Comparison of ENCODE assay signal across 2 cellular contexts in genomic region chr17:38815576-38816193, GRCh38.
TF ChIP-seq lines count a peak whose summit lies in the region.

No MANE protein-coding gene starts in this region.

TF ChIP-seq in GM23338, 12 proteins besides CTCF, POLR2A, EP300 and RAD21 (continued from another document):
- TF ChIP-seq, protein P1, sequence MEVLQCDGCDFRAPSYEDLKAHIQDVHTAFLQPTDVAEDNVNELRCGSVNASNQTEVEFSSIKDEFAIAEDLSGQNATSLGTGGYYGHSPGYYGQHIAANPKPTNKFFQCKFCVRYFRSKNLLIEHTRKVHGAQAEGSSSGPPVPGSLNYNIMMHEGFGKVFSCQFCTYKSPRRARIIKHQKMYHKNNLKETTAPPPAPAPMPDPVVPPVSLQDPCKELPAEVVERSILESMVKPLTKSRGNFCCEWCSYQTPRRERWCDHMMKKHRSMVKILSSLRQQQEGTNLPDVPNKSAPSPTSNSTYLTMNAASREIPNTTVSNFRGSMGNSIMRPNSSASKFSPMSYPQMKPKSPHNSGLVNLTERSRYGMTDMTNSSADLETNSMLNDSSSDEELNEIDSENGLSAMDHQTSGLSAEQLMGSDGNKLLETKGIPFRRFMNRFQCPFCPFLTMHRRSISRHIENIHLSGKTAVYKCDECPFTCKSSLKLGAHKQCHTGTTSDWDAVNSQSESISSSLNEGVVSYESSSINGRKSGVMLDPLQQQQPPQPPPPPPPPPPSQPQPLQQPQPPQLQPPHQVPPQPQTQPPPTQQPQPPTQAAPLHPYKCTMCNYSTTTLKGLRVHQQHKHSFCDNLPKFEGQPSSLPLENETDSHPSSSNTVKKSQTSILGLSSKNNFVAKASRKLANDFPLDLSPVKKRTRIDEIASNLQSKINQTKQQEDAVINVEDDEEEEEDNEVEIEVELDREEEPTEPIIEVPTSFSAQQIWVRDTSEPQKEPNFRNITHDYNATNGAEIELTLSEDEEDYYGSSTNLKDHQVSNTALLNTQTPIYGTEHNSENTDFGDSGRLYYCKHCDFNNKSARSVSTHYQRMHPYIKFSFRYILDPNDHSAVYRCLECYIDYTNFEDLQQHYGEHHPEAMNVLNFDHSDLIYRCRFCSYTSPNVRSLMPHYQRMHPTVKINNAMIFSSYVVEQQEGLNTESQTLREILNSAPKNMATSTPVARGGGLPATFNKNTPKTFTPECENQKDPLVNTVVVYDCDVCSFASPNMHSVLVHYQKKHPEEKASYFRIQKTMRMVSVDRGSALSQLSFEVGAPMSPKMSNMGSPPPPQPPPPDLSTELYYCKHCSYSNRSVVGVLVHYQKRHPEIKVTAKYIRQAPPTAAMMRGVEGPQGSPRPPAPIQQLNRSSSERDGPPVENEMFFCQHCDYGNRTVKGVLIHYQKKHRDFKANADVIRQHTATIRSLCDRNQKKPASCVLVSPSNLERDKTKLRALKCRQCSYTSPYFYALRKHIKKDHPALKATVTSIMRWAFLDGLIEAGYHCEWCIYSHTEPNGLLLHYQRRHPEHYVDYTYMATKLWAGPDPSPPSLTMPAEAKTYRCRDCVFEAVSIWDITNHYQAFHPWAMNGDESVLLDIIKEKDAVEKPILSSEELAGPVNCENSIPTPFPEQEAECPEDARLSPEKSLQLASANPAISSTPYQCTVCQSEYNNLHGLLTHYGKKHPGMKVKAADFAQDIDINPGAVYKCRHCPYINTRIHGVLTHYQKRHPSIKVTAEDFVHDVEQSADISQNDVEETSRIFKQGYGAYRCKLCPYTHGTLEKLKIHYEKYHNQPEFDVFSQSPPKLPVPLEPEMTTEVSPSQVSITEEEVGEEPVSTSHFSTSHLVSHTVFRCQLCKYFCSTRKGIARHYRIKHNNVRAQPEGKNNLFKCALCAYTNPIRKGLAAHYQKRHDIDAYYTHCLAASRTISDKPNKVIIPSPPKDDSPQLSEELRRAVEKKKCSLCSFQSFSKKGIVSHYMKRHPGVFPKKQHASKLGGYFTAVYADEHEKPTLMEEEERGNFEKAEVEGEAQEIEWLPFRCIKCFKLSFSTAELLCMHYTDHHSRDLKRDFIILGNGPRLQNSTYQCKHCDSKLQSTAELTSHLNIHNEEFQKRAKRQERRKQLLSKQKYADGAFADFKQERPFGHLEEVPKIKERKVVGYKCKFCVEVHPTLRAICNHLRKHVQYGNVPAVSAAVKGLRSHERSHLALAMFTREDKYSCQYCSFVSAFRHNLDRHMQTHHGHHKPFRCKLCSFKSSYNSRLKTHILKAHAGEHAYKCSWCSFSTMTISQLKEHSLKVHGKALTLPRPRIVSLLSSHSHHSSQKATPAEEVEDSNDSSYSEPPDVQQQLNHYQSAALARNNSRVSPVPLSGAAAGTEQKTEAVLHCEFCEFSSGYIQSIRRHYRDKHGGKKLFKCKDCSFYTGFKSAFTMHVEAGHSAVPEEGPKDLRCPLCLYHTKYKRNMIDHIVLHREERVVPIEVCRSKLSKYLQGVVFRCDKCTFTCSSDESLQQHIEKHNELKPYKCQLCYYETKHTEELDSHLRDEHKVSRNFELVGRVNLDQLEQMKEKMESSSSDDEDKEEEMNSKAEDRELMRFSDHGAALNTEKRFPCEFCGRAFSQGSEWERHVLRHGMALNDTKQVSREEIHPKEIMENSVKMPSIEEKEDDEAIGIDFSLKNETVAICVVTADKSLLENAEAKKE (CRISPR knock-in tag; IDR thresholded peaks at IDR 0.05) = no peak
- TF ChIP-seq JUNB (IDR thresholded peaks at IDR 0.05; ENCODE audit: unreplicated experiment) (no peak), EZH2 (IDR thresholded peaks at IDR 0.05; ENCODE audit: low read depth, unreplicated experiment) (no peak), POLR2AphosphoS5 (IDR thresholded peaks at IDR 0.05; ENCODE audit: low read depth) (no peak), ZNF331 (CRISPR knock-in tag; IDR thresholded peaks at IDR 0.05; ENCODE audit: low read depth) (no peak), REST (IDR thresholded peaks at IDR 0.05; ENCODE audit: unreplicated experiment) (no peak), NANOG (IDR thresholded peaks at IDR 0.05; ENCODE audit: borderline replicate concordance) (no peak), CREB1 (CRISPR knock-in tag; IDR thresholded peaks at IDR 0.05; ENCODE audit: low read depth) (no peak)
- TF ChIP-seq, protein P2, sequence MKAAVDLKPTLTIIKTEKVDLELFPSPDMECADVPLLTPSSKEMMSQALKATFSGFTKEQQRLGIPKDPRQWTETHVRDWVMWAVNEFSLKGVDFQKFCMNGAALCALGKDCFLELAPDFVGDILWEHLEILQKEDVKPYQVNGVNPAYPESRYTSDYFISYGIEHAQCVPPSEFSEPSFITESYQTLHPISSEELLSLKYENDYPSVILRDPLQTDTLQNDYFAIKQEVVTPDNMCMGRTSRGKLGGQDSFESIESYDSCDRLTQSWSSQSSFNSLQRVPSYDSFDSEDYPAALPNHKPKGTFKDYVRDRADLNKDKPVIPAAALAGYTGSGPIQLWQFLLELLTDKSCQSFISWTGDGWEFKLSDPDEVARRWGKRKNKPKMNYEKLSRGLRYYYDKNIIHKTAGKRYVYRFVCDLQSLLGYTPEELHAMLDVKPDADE (IDR thresholded peaks at IDR 0.05) = no peak

TF ChIP-seq in WTC11, 78 proteins besides CTCF, POLR2A, EP300 and RAD21 (continued from another document):
- TF ChIP-seq, protein P3, sequence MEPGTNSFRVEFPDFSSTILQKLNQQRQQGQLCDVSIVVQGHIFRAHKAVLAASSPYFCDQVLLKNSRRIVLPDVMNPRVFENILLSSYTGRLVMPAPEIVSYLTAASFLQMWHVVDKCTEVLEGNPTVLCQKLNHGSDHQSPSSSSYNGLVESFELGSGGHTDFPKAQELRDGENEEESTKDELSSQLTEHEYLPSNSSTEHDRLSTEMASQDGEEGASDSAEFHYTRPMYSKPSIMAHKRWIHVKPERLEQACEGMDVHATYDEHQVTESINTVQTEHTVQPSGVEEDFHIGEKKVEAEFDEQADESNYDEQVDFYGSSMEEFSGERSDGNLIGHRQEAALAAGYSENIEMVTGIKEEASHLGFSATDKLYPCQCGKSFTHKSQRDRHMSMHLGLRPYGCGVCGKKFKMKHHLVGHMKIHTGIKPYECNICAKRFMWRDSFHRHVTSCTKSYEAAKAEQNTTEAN (CRISPR knock-in tag; IDR thresholded peaks at IDR 0.05) = no peak
